In the genomic region with DNA sequence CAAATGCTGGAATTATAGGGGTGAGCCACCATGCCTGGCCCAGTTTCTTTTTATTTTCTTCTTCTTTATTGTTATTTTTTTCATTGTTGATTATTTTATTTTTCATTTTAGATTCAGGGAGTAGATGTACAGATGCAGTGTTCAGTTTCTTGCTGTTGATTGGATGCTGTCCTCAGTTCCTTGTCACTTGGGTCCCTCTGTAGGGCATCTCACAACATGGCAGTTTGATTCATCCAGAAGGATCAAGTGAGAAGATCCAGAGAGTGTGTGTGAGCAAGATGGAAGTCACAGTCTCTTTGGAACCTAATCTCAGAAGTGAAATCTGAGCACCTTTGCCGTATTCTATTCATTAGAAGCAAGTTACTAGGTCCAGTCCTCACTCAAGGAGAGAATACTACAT, we compare ENCODE assay signal across 12 cellular contexts. TPM values are rescaled to one million over a fixed set of nuclear protein-coding genes. Genes with fewer than 3 reads are reported as not detected.
DNase-seq lines count a peak whose midpoint lies in the region; ATAC-seq and TF ChIP-seq lines count a peak whose summit lies in the region.
"Had no signal": no experiment of that assay in that cellular context is flagged by ENCODE, and none has a peak within 500 bp of the region (broad histone marks: within the 10 kb centered on the region; RNA-seq: fewer than 3 reads in every experiment).

No MANE protein-coding gene starts in this region.

- H3K4me3 Mint-ChIP-seq in WTC11 (no peak overlapping the region), immature natural killer cell (no peak overlapping the region)
- H3K4me3 Mint-ChIP-seq: dendritic cell treated with granulocyte-macrophage colony-stimulating factor and Interleukin-4, amounts not matched to agents 40 ng/mL and 50 ng/mL, for 4 days had no signal

- DNase-seq in Ammon's horn (ENCODE audit: low spot score), result peak; percentile 37
- DNase-seq in WTC11 (ENCODE audit: low spot score), result no peak
- no peak for DNase-seq in left lobe of liver (ENCODE audit: low spot score)
- no peak for DNase-seq in NCI-H2227 (lab: John Stamatoyannopoulos, UW; ENCODE audit: unreplicated experiment)
- no peak for DNase-seq in immature natural killer cell
- DNase-seq: NCI-H345; SJCRH30; stimulated activated CD4-positive, alpha-beta T cell treated with anti-CD3 and anti-CD28 coated beads, Interleukin-4, amount 100 ng/mL, for 1 hour had no signal

- ATAC-seq in GM18868 (IDR thresholded peaks at IDR 0.05; ENCODE audit: unreplicated experiment) (peak; percentile 47), WTC11 (peak; percentile 51; the same call in 1 of the 2 replicates), left lobe of liver (peak; percentile 57), HG02610 (IDR thresholded peaks at IDR 0.05; ENCODE audit: unreplicated experiment) (no peak), HG03175 (IDR thresholded peaks at IDR 0.05; ENCODE audit: unreplicated experiment) (no peak)

- H3K27me3 Mint-ChIP-seq in WTC11 (ENCODE audit: low read depth) (no peaks in the 10 kb centered on the region), immature natural killer cell (ENCODE audit: low read depth in 3 of 3) (peaks cover 0 to 4% (median under 1%) of the 10 kb centered on the region in 3 donors)

- TF ChIP-seq CTCF in WTC11 (IDR thresholded peaks at IDR 0.05), result no peak

- CTCF ChIA-PET in WTC11 (lab: Charles Lee), result interaction anchor here (0.8 to 1.2 kb wide), 2 partner anchors 232 to 243 kb away, joined by 3 read pairs; no protein-coding TSS in a partner anchor

- POLR2A ChIA-PET in WTC11 (lab: Charles Lee), result no interaction called here

- H3K36me3 Mint-ChIP-seq in WTC11 (no peaks in the 10 kb centered on the region), immature natural killer cell (no peaks in the 10 kb centered on the region)

- no peak overlapping the region for H3K27ac Mint-ChIP-seq in WTC11
- H3K27ac Mint-ChIP-seq in immature natural killer cell, result no peak overlapping the region
- H3K27ac Mint-ChIP-seq: dendritic cell treated with granulocyte-macrophage colony-stimulating factor and Interleukin-4, amounts not matched to agents 40 ng/mL and 50 ng/mL, for 4 days had no signal

- peaks cover 4% of the 10 kb centered on the region for H3K9me3 Mint-ChIP-seq in WTC11
- no peaks in the 10 kb centered on the region for H3K9me3 Mint-ChIP-seq in immature natural killer cell
- H3K9me3 Mint-ChIP-seq: dendritic cell treated with granulocyte-macrophage colony-stimulating factor and Interleukin-4, amounts not matched to agents 40 ng/mL and 50 ng/mL, for 4 days had no signal

- H3K4me1 Mint-ChIP-seq in WTC11 (no peaks in the 10 kb centered on the region), immature natural killer cell (no peaks in the 10 kb centered on the region)

TF ChIP-seq in WTC11, 78 proteins besides CTCF, POLR2A, EP300 and RAD21:
- TF ChIP-seq, protein P1, sequence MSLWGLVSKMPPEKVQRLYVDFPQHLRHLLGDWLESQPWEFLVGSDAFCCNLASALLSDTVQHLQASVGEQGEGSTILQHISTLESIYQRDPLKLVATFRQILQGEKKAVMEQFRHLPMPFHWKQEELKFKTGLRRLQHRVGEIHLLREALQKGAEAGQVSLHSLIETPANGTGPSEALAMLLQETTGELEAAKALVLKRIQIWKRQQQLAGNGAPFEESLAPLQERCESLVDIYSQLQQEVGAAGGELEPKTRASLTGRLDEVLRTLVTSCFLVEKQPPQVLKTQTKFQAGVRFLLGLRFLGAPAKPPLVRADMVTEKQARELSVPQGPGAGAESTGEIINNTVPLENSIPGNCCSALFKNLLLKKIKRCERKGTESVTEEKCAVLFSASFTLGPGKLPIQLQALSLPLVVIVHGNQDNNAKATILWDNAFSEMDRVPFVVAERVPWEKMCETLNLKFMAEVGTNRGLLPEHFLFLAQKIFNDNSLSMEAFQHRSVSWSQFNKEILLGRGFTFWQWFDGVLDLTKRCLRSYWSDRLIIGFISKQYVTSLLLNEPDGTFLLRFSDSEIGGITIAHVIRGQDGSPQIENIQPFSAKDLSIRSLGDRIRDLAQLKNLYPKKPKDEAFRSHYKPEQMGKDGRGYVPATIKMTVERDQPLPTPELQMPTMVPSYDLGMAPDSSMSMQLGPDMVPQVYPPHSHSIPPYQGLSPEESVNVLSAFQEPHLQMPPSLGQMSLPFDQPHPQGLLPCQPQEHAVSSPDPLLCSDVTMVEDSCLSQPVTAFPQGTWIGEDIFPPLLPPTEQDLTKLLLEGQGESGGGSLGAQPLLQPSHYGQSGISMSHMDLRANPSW (CRISPR knock-in tag; conservative IDR thresholded peaks at IDR 0.05; ENCODE audit: low read depth), result no peak
- TF ChIP-seq TCF7 (CRISPR knock-in tag; IDR thresholded peaks at IDR 0.05; ENCODE audit: low read depth), result no peak
- TF ChIP-seq, protein P2, sequence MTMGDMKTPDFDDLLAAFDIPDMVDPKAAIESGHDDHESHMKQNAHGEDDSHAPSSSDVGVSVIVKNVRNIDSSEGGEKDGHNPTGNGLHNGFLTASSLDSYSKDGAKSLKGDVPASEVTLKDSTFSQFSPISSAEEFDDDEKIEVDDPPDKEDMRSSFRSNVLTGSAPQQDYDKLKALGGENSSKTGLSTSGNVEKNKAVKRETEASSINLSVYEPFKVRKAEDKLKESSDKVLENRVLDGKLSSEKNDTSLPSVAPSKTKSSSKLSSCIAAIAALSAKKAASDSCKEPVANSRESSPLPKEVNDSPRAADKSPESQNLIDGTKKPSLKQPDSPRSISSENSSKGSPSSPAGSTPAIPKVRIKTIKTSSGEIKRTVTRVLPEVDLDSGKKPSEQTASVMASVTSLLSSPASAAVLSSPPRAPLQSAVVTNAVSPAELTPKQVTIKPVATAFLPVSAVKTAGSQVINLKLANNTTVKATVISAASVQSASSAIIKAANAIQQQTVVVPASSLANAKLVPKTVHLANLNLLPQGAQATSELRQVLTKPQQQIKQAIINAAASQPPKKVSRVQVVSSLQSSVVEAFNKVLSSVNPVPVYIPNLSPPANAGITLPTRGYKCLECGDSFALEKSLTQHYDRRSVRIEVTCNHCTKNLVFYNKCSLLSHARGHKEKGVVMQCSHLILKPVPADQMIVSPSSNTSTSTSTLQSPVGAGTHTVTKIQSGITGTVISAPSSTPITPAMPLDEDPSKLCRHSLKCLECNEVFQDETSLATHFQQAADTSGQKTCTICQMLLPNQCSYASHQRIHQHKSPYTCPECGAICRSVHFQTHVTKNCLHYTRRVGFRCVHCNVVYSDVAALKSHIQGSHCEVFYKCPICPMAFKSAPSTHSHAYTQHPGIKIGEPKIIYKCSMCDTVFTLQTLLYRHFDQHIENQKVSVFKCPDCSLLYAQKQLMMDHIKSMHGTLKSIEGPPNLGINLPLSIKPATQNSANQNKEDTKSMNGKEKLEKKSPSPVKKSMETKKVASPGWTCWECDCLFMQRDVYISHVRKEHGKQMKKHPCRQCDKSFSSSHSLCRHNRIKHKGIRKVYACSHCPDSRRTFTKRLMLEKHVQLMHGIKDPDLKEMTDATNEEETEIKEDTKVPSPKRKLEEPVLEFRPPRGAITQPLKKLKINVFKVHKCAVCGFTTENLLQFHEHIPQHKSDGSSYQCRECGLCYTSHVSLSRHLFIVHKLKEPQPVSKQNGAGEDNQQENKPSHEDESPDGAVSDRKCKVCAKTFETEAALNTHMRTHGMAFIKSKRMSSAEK (CRISPR knock-in tag; IDR thresholded peaks at IDR 0.05; ENCODE audit: borderline replicate concordance), result no peak
- no peak for TF ChIP-seq ZNF317 (CRISPR knock-in tag; IDR thresholded peaks at IDR 0.05; ENCODE audit: borderline replicate concordance, low read depth)
- TF ChIP-seq, protein P3, sequence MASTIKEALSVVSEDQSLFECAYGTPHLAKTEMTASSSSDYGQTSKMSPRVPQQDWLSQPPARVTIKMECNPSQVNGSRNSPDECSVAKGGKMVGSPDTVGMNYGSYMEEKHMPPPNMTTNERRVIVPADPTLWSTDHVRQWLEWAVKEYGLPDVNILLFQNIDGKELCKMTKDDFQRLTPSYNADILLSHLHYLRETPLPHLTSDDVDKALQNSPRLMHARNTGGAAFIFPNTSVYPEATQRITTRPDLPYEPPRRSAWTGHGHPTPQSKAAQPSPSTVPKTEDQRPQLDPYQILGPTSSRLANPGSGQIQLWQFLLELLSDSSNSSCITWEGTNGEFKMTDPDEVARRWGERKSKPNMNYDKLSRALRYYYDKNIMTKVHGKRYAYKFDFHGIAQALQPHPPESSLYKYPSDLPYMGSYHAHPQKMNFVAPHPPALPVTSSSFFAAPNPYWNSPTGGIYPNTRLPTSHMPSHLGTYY (CRISPR knock-in tag; IDR thresholded peaks at IDR 0.05), result no peak
- TF ChIP-seq, protein P4, sequence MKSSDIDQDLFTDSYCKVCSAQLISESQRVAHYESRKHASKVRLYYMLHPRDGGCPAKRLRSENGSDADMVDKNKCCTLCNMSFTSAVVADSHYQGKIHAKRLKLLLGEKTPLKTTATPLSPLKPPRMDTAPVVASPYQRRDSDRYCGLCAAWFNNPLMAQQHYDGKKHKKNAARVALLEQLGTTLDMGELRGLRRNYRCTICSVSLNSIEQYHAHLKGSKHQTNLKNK (CRISPR knock-in tag; IDR thresholded peaks at IDR 0.05), result no peak
- no peak for TF ChIP-seq ATF1 (CRISPR knock-in tag; IDR thresholded peaks at IDR 0.05)
- TF ChIP-seq ZNF219 (CRISPR knock-in tag; IDR thresholded peaks at IDR 0.05; ENCODE audit: borderline replicate concordance), result no peak
TF ChIP-seq in WTC11: peak in this region for 0.

RNA-seq across cellular contexts. Expression of a gene that starts 20.9 kb away (rescaled TPM):
- total RNA-seq in WTC11 (2021) (310 to 395 TPM (median 312 TPM) in 3 replicates), left lobe of liver (33.0 TPM)
- polyA plus RNA-seq in immature natural killer cell, result 1 to 10 TPM in 2 of 3 donors, under 1 TPM in 1; 0.52 to 2.2 (median 1.3) TPM

Comparison
In these comparisons a context has a peak if more than half of its experiments do, and no peak if none do; other contexts are left out.
1. ATAC-seq: peak in GM18868 (single experiment), WTC11 (single experiment) and left lobe of liver (single experiment); none in HG02610 (single experiment) and HG03175 (single experiment).